17 cellular contexts compared by ENCODE assay signal in the genomic region with DNA sequence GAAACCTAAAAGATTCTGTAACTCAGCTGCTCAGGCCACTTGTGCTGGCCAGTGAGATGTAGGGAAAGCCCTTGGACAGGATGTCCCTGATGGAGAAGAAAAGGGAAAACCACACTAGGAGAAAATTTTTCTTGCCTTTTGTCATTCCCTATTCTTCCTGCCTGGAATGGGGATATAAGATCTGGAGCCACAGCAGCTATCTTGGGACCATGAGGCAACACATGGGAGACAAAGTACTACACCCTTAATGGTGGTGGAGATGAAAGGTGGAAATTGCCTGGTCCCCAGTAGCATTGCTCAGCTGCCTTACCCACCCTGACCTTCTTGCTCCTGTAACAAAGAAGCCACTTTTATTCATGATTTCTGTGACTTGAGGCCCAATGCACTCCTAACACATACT. TPM values are rescaled to one million over a fixed set of nuclear protein-coding genes. Genes with fewer than 3 reads are reported as not detected.
DNase-seq lines count a peak whose midpoint lies in the region; ATAC-seq and TF ChIP-seq lines count a peak whose summit lies in the region.
"Had no signal": no experiment of that assay in that cellular context is flagged by ENCODE, and none has a peak within 500 bp of the region (broad histone marks: within the 10 kb centered on the region; RNA-seq: fewer than 3 reads in every experiment).

No MANE protein-coding gene starts in this region.

- no peak overlapping the region for H3K4me2 ChIP-seq in osteoblast (ENCODE audit: insufficient read depth, low read length)
- H3K4me2 ChIP-seq: SK-N-SH had no signal

- H2AFZ ChIP-seq in osteoblast (ENCODE audit: low read length) = no peak overlapping the region

- H3K27ac ChIP-seq in HEK293 (ENCODE audit: extremely low read depth, low read depth, low read length) (no peak overlapping the region), osteoblast (ENCODE audit: low read depth, low read length) (no peak overlapping the region)
- H3K27ac ChIP-seq: C4-2B had no signal

- peak; percentile 37 for DNase-seq in osteoblast (ENCODE audit: insufficient read length, low spot score, missing footprints)
- DNase-seq in iPS-NIHi7 (ENCODE audit: extremely low spot score) = no peak
- DNase-seq: ACHN, Karpas-422, NCI-H1417 treated with DMSO at 0.1 percent for 48 hours, NCI-H187 treated with DMSO at 0.1 percent for 48 hours, NCI-H226, NCI-H524, PC-3, RPMI8226, SHP77 treated with DMSO at 0.1 percent for 48 hours, SK-N-SH, T-cell had no signal

- POLR2A ChIA-PET in HEK293 (lab: Yijun Ruan, JAX) = interaction anchor here (0.5 to 1.1 kb wide), 2 partner anchors 36 kb away, joined by 3 read pairs; a partner anchor contains a TSS

- H3K27me3 ChIP-seq in osteoblast (ENCODE audit: insufficient read depth, low read length) = no peaks in the 10 kb centered on the region

- H3K36me3 ChIP-seq in HEK293 (ENCODE audit: control insufficient read depth in 2 of 2, insufficient read depth in 1 of 2, low read length in 2 of 2) (no peaks in the 10 kb centered on the region), osteoblast (ENCODE audit: insufficient read depth, low read length) (no peaks in the 10 kb centered on the region)

- TF ChIP-seq CTCF in HEK293 (tag by site-specific recombination; IDR thresholded peaks at IDR 0.05) (no peak), osteoblast (IDR thresholded peaks at IDR 0.05; ENCODE audit: extremely low read depth, low read depth, low read length) (no peak)

- H3K9me3 ChIP-seq in HEK293 (ENCODE audit: control insufficient read depth, insufficient read depth, low read depth, low read length) (no peaks in the 10 kb centered on the region), osteoblast (ENCODE audit: low read depth, low read length) (no peaks in the 10 kb centered on the region)
- H3K9me3 ChIP-seq: SK-N-SH had no signal

- H3K4me3 ChIP-seq in HEK293 (ENCODE audit: low read depth, low read length) (no peak overlapping the region), osteoblast (ENCODE audit: insufficient read depth, low read length) (no peak overlapping the region)

- CTCF ChIA-PET in HEK293 (lab: Yijun Ruan, JAX) = interaction anchor here (0.8 to 8.7 kb wide), 6 partner anchors 8 to 77 kb away, joined by 3 to 80 read pairs (median 4); a partner anchor contains a TSS

- no peaks in the 10 kb centered on the region for H3K4me1 ChIP-seq in HEK293 (ENCODE audit: control insufficient read depth, insufficient read depth, low read length)
- H3K4me1 ChIP-seq in osteoblast (ENCODE audit: insufficient read depth, low read length) = peaks cover 12% of the 10 kb centered on the region

- no peak for ATAC-seq in GM19397 (IDR thresholded peaks at IDR 0.05; ENCODE audit: unreplicated experiment)
- ATAC-seq: PC-3, T-cell had no signal

- H3K79me2 ChIP-seq in osteoblast (ENCODE audit: insufficient read depth, low read length) = no peaks in the 10 kb centered on the region

- no peaks in the 10 kb centered on the region for H4K20me1 ChIP-seq in osteoblast (ENCODE audit: insufficient read depth, low read length)

TF ChIP-seq in HEK293, 187 proteins besides CTCF, POLR2A, EP300 and RAD21:
- TF ChIP-seq, protein P1, sequence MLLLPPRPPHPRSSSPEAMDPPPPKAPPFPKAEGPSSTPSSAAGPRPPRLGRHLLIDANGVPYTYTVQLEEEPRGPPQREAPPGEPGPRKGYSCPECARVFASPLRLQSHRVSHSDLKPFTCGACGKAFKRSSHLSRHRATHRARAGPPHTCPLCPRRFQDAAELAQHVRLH (tag by site-specific recombination; IDR thresholded peaks at IDR 0.05) = peak; percentile 97
- TF ChIP-seq, protein P2, sequence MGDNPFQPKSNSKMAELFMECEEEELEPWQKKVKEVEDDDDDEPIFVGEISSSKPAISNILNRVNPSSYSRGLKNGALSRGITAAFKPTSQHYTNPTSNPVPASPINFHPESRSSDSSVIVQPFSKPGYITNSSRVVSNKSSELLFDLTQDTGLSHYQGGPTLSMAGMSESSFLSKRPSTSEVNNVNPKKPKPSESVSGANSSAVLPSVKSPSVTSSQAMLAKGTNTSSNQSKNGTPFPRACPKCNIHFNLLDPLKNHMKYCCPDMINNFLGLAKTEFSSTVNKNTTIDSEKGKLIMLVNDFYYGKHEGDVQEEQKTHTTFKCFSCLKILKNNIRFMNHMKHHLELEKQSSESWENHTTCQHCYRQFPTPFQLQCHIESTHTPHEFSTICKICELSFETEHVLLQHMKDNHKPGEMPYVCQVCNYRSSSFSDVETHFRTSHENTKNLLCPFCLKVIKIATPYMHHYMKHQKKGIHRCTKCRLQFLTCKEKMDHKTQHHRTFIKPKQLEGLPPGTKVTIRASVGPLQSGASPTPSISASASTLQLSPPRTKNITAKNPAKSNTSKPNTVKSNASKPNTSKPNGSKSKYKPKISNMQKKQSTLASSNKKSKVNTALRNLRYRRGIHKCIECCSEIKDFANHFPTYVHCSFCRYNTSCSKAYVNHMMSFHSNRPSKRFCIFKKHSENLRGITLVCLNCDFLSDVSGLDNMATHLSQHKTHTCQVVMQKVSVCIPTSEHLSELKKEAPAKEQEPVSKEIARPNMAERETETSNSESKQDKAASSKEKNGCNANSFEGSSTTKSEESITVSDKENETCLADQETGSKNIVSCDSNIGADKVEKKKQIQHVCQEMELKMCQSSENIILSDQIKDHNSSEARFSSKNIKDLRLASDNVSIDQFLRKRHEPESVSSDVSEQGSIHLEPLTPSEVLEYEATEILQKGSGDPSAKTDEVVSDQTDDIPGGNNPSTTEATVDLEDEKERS (tag by site-specific recombination; IDR thresholded peaks at IDR 0.05) = peak; percentile 83; the same call in 1 of the 2 replicates
- TF ChIP-seq ZNF292 (tag by site-specific recombination; IDR thresholded peaks at IDR 0.05; ENCODE audit: borderline replicate concordance, low read depth) (no peak), ZFP41 (tag by site-specific recombination; IDR thresholded peaks at IDR 0.05; ENCODE audit: borderline replicate concordance) (no peak)
- TF ChIP-seq, protein P3, sequence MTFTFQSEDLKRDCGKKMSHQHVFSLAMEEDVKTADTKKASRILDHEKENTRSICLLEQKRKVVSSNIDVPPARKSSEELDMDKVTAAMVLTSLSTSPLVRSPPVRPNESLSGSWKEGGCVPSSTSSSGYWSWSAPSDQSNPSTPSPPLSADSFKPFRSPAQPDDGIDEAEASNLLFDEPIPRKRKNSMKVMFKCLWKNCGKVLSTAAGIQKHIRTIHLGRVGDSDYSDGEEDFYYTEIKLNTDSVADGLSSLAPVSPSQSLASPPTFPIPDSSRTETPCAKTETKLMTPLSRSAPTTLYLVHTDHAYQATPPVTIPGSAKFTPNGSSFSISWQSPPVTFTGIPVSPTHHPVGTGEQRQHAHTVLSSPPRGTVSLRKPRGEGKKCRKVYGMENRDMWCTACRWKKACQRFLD (tag by site-specific recombination; IDR thresholded peaks at IDR 0.05) = no peak
- TF ChIP-seq, protein P4, sequence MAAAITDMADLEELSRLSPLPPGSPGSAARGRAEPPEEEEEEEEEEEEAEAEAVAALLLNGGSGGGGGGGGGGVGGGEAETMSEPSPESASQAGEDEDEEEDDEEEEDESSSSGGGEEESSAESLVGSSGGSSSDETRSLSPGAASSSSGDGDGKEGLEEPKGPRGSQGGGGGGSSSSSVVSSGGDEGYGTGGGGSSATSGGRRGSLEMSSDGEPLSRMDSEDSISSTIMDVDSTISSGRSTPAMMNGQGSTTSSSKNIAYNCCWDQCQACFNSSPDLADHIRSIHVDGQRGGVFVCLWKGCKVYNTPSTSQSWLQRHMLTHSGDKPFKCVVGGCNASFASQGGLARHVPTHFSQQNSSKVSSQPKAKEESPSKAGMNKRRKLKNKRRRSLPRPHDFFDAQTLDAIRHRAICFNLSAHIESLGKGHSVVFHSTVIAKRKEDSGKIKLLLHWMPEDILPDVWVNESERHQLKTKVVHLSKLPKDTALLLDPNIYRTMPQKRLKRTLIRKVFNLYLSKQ (tag by site-specific recombination; IDR thresholded peaks at IDR 0.05; ENCODE audit: borderline replicate concordance) = no peak
- TF ChIP-seq, protein P5, sequence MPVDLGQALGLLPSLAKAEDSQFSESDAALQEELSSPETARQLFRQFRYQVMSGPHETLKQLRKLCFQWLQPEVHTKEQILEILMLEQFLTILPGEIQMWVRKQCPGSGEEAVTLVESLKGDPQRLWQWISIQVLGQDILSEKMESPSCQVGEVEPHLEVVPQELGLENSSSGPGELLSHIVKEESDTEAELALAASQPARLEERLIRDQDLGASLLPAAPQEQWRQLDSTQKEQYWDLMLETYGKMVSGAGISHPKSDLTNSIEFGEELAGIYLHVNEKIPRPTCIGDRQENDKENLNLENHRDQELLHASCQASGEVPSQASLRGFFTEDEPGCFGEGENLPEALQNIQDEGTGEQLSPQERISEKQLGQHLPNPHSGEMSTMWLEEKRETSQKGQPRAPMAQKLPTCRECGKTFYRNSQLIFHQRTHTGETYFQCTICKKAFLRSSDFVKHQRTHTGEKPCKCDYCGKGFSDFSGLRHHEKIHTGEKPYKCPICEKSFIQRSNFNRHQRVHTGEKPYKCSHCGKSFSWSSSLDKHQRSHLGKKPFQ (tag by site-specific recombination; IDR thresholded peaks at IDR 0.05) = no peak
- TF ChIP-seq, protein P6, sequence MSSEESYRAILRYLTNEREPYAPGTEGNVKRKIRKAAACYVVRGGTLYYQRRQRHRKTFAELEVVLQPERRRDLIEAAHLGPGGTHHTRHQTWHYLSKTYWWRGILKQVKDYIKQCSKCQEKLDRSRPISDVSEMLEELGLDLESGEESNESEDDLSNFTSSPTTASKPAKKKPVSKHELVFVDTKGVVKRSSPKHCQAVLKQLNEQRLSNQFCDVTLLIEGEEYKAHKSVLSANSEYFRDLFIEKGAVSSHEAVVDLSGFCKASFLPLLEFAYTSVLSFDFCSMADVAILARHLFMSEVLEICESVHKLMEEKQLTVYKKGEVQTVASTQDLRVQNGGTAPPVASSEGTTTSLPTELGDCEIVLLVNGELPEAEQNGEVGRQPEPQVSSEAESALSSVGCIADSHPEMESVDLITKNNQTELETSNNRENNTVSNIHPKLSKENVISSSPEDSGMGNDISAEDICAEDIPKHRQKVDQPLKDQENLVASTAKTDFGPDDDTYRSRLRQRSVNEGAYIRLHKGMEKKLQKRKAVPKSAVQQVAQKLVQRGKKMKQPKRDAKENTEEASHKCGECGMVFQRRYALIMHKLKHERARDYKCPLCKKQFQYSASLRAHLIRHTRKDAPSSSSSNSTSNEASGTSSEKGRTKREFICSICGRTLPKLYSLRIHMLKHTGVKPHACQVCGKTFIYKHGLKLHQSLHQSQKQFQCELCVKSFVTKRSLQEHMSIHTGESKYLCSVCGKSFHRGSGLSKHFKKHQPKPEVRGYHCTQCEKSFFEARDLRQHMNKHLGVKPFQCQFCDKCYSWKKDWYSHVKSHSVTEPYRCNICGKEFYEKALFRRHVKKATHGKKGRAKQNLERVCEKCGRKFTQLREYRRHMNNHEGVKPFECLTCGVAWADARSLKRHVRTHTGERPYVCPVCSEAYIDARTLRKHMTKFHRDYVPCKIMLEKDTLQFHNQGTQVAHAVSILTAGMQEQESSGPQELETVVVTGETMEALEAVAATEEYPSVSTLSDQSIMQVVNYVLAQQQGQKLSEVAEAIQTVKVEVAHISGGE (tag by site-specific recombination; conservative IDR thresholded peaks at IDR 0.05; ENCODE audit: low read depth) = no peak

RNA-seq across cellular contexts. Expression of a gene that starts 9.4 kb away (rescaled TPM):
- total RNA-seq in osteoblast = under 0.01 and 0.29 TPM in 2 replicates
- total RNA-seq: HT-29, PC-3 had no signal

RNA-seq across cellular contexts. Expression of a gene that starts 13.1 kb away (rescaled TPM):
- 48.5 and 49.2 TPM in 2 replicates for total RNA-seq in osteoblast

RNA-seq across cellular contexts. Expression of a gene that starts 23.4 kb away (rescaled TPM):
- total RNA-seq in osteoblast = 26.8 and 30.4 TPM in 2 replicates

RNA-seq across cellular contexts. Expression of a gene that starts 36.7 kb away (rescaled TPM):
- 11.6 and 11.8 TPM in 2 replicates for total RNA-seq in osteoblast

RNA-seq across cellular contexts. Expression of a gene that starts 57.2 kb away (rescaled TPM):
- 30.6 and 42.0 TPM in 2 replicates for total RNA-seq in osteoblast
